Comparison of ENCODE assay signal across 25 cellular contexts in the genomic region with DNA sequence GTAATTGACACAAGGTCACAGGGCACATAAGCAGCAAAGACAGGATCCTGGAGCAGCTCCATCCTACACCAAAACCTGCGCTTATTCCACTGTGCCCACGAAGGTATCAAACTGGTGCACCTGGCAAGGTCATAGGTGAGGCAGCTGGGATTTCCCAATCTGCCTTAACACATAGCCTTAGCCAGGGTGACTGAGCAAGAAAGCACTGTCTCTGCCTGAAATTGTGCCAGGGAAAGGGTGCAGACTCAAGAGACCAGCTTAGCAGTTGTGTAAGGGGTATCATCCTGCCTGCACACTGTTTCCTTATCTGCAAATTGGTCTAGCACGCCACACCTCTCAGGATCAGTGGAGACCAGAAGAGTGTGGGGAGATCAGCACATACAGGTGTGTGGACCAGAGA.
"Had no signal": no experiment of that assay in that cellular context is flagged by ENCODE, and none has a peak within 500 bp of the region (broad histone marks: within the 10 kb centered on the region; RNA-seq: fewer than 3 reads in every experiment).

No MANE protein-coding gene starts in this region.

- H3K36me3 Mint-ChIP-seq: natural killer cell treated with Interleukin-12 subunit alpha and Interleukin-12 subunit beta and Interleukin-15 and Interleukin-18, amount 100 ng/mL, for 72 hours; stimulated activated effector memory CD8-positive, alpha-beta T cell treated with anti-CD3 and anti-CD28 coated beads, Interleukin-12 subunit alpha, Interleukin-12 subunit beta, amount 100 ng/mL, for 72 hours had no signal

- H3K4me1 ChIP-seq: colonic mucosa, foreskin keratinocyte, gastroesophageal sphincter, heart left ventricle, lower lobe of right lung, prostate gland, right atrium auricular region, sigmoid colon, tibial nerve, vagina had no signal

- H3K9me3 ChIP-seq: colonic mucosa, gastroesophageal sphincter, heart left ventricle, lower lobe of right lung, neutrophil, prostate gland, right atrium auricular region, sigmoid colon, thoracic aorta, tibial nerve, vagina had no signal

- H3K9me3 Mint-ChIP-seq: central memory CD8-positive, alpha-beta T cell; dendritic cell treated with granulocyte-macrophage colony-stimulating factor and Interleukin-4, amounts not matched to agents 40 ng/mL and 50 ng/mL, for 4 days; effector memory CD8-positive, alpha-beta T cell; natural killer cell treated with Interleukin-12 subunit alpha and Interleukin-12 subunit beta and Interleukin-15 and Interleukin-18, amount 100 ng/mL, for 72 hours; neural crest cell; stimulated activated effector memory CD8-positive, alpha-beta T cell treated with anti-CD3 and anti-CD28 coated beads, Interleukin-12 subunit alpha, Interleukin-12 subunit beta, amount 100 ng/mL, for 72 hours had no signal

- ATAC-seq: effector memory CD8-positive, alpha-beta T cell; foreskin keratinocyte; gastroesophageal sphincter; heart left ventricle; left ventricle myocardium superior; lower lobe of right lung; stimulated activated effector memory CD8-positive, alpha-beta T cell treated with anti-CD3 and anti-CD28 coated beads, Interleukin-12 subunit alpha, Interleukin-12 subunit beta, amount 100 ng/mL, for 72 hours; stimulated activated naive CD8-positive, alpha-beta T cell treated with anti-CD3 and anti-CD28 coated beads, Interleukin-15, Interleukin-2, amounts not matched to agents 100 U/mL and 50 U/mL, for 24 hours had no signal

- H2AFZ ChIP-seq: hepatocyte had no signal

- H3K4me3 ChIP-seq: colonic mucosa, gastroesophageal sphincter, heart left ventricle, hepatocyte, lower lobe of right lung, prostate gland, right atrium auricular region, sigmoid colon, thoracic aorta, tibial nerve, vagina had no signal

- H3K4me1 Mint-ChIP-seq: central memory CD8-positive, alpha-beta T cell; neural crest cell; stimulated activated effector memory CD8-positive, alpha-beta T cell treated with anti-CD3 and anti-CD28 coated beads, Interleukin-12 subunit alpha, Interleukin-12 subunit beta, amount 100 ng/mL, for 72 hours had no signal

- H3K79me2 ChIP-seq: hepatocyte had no signal

- H3K27me3 ChIP-seq: colonic mucosa, foreskin keratinocyte, hepatocyte, right atrium auricular region, sigmoid colon, tibial nerve, vagina had no signal

- FAIRE-seq: kidney had no signal

- DNase-seq: colonic mucosa; effector memory CD8-positive, alpha-beta T cell; foreskin keratinocyte; heart left ventricle; kidney; left ventricle myocardium superior; lower lobe of right lung; sigmoid colon; stimulated activated CD4-positive, alpha-beta T cell treated with anti-CD3 and anti-CD28 coated beads, Interleukin-2, amount 100 ng/mL, for 24 hours; stimulated activated CD4-positive, alpha-beta T cell treated with anti-CD3 and anti-CD28 coated beads, Interleukin-4, amount 100 ng/mL, for 24 hours; stimulated activated naive CD8-positive, alpha-beta T cell treated with anti-CD3 and anti-CD28 coated beads, Interleukin-15, Interleukin-2, amounts not matched to agents 100 U/mL and 50 U/mL, for 24 hours; substantia nigra had no signal

- H3K4me3 Mint-ChIP-seq: central memory CD8-positive, alpha-beta T cell; dendritic cell treated with granulocyte-macrophage colony-stimulating factor and Interleukin-4, amounts not matched to agents 40 ng/mL and 50 ng/mL, for 4 days; effector memory CD8-positive, alpha-beta T cell; natural killer cell treated with Interleukin-12 subunit alpha and Interleukin-12 subunit beta and Interleukin-15 and Interleukin-18, amount 100 ng/mL, for 72 hours; neural crest cell; stimulated activated effector memory CD8-positive, alpha-beta T cell treated with anti-CD3 and anti-CD28 coated beads, Interleukin-12 subunit alpha, Interleukin-12 subunit beta, amount 100 ng/mL, for 72 hours had no signal

- H3K27ac Mint-ChIP-seq: dendritic cell treated with granulocyte-macrophage colony-stimulating factor and Interleukin-4, amounts not matched to agents 40 ng/mL and 50 ng/mL, for 4 days; effector memory CD8-positive, alpha-beta T cell; natural killer cell treated with Interleukin-12 subunit alpha and Interleukin-12 subunit beta and Interleukin-15 and Interleukin-18, amount 100 ng/mL, for 72 hours; stimulated activated effector memory CD8-positive, alpha-beta T cell treated with anti-CD3 and anti-CD28 coated beads, Interleukin-12 subunit alpha, Interleukin-12 subunit beta, amount 100 ng/mL, for 72 hours had no signal

- H3K36me3 ChIP-seq: colonic mucosa, gastroesophageal sphincter, heart left ventricle, lower lobe of right lung, neutrophil, prostate gland, right atrium auricular region, sigmoid colon, thoracic aorta, tibial nerve, vagina had no signal

- H3K27ac ChIP-seq: colonic mucosa, foreskin keratinocyte, gastroesophageal sphincter, heart left ventricle, hepatocyte, lower lobe of right lung, neutrophil, prostate gland, right atrium auricular region, sigmoid colon, thoracic aorta, tibial nerve, vagina had no signal

- H3K4me2 ChIP-seq: hepatocyte had no signal
